In the genomic region with DNA sequence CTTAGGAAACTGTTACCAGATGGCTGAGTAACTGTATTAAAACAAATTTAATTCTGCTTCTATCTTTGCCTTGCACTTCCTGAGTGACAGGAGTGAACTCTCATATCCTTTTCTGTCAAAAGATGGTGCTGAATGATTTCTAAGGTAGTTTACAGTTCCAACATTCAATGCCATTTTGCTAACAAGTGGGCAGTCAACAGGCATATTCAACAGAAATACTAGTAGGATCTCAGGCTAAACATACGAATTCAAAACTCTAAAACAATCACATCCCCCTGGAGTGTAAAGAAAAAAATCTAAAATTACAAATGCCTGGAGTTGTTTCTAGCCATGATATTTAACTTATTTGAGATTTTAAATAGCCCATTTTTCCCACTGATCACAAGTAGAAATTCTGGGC, we compare ENCODE assay signal across 14 cellular contexts. TPM values are rescaled to one million over a fixed set of nuclear protein-coding genes. Genes with fewer than 3 reads are reported as not detected.
DNase-seq lines count a peak whose midpoint lies in the region; ATAC-seq and TF ChIP-seq lines count a peak whose summit lies in the region.
"Had no signal": no experiment of that assay in that cellular context is flagged by ENCODE, and none has a peak within 500 bp of the region (broad histone marks: within the 10 kb centered on the region; RNA-seq: fewer than 3 reads in every experiment).

No MANE protein-coding gene starts in this region.

- H3K27me3 ChIP-seq in RWPE2 (ENCODE audit: insufficient read depth, poor library complexity, severe bottlenecking) (peaks cover 3% of the 10 kb centered on the region), vagina (no peaks in the 10 kb centered on the region)
- H3K27me3 ChIP-seq: brain microvascular endothelial cell had no signal

- H3K4me3 ChIP-seq in RWPE2 (ENCODE audit: severe bottlenecking) (no peak overlapping the region), vagina (no peak overlapping the region)

- ATAC-seq in activated CD8-positive, alpha-beta memory T cell treated with anti-CD3 and anti-CD28 coated beads, Interleukin-2, amount 10 ng/mL, durations not matched to agents 7 days and 5 days: no peak
- no peak for ATAC-seq in RWPE2 (ENCODE audit: low read depth)
- ATAC-seq in stimulated activated memory B cell treated with anti-CD40 and anti-IgM and Interleukin-4, amounts not matched to agents 10 μg/mL and 1 μg/mL and 100 μg/mL, for 72 hours: no peak

- no peaks in the 10 kb centered on the region for H3K9me3 Mint-ChIP-seq in activated CD8-positive, alpha-beta memory T cell treated with anti-CD3 and anti-CD28 coated beads, Interleukin-2, amount 10 ng/mL, durations not matched to agents 7 days and 5 days (ENCODE audit: low read depth)
- no peaks in the 10 kb centered on the region for H3K9me3 Mint-ChIP-seq in dendritic cell treated with granulocyte-macrophage colony-stimulating factor and Interleukin-4, amounts not matched to agents 40 ng/mL and 50 ng/mL, for 4 days
- H3K9me3 Mint-ChIP-seq in stimulated activated memory B cell treated with anti-CD40 and anti-IgM and Interleukin-4, amounts not matched to agents 10 μg/mL and 1 μg/mL and 100 μg/mL, for 72 hours: no peaks in the 10 kb centered on the region

- TF ChIP-seq CTCF in RWPE2 (IDR thresholded peaks at IDR 0.05; ENCODE audit: poor library complexity, severe bottlenecking) (no peak), vagina (IDR thresholded peaks at IDR 0.05) (no peak)

- H3K36me3 Mint-ChIP-seq in activated CD8-positive, alpha-beta memory T cell treated with anti-CD3 and anti-CD28 coated beads, Interleukin-2, amount 10 ng/mL, durations not matched to agents 7 days and 5 days: peaks cover 67% of the 10 kb centered on the region
- peaks cover 56% of the 10 kb centered on the region for H3K36me3 Mint-ChIP-seq in dendritic cell treated with granulocyte-macrophage colony-stimulating factor and Interleukin-4, amounts not matched to agents 40 ng/mL and 50 ng/mL, for 4 days (ENCODE audit: low read depth)
- peaks cover 53% of the 10 kb centered on the region for H3K36me3 Mint-ChIP-seq in stimulated activated memory B cell treated with anti-CD40 and anti-IgM and Interleukin-4, amounts not matched to agents 10 μg/mL and 1 μg/mL and 100 μg/mL, for 72 hours

- peaks cover 13% of the 10 kb centered on the region for H3K4me1 ChIP-seq in RWPE2 (ENCODE audit: insufficient read depth, poor library complexity, severe bottlenecking)
- H3K4me1 ChIP-seq in vagina: no peaks in the 10 kb centered on the region
- H3K4me1 ChIP-seq: parathyroid adenoma had no signal

- no peaks in the 10 kb centered on the region for H3K27me3 Mint-ChIP-seq in activated CD8-positive, alpha-beta memory T cell treated with anti-CD3 and anti-CD28 coated beads, Interleukin-2, amount 10 ng/mL, durations not matched to agents 7 days and 5 days
- no peaks in the 10 kb centered on the region for H3K27me3 Mint-ChIP-seq in dendritic cell treated with granulocyte-macrophage colony-stimulating factor and Interleukin-4, amounts not matched to agents 40 ng/mL and 50 ng/mL, for 4 days
- H3K27me3 Mint-ChIP-seq in stimulated activated memory B cell treated with anti-CD40 and anti-IgM and Interleukin-4, amounts not matched to agents 10 μg/mL and 1 μg/mL and 100 μg/mL, for 72 hours: no peaks in the 10 kb centered on the region

- intact Hi-C loops in dendritic cell treated with granulocyte-macrophage colony-stimulating factor and Interleukin-4, amounts not matched to agents 40 ng/mL and 50 ng/mL, for 4 days (cut with micrococcal nuclease): loop anchor here (10.0 kb wide), 1 partner anchor 156 kb away; no protein-coding TSS in a partner anchor
- intact Hi-C loops in vagina (cut with DNase I): no loop called here

- H3K36me3 ChIP-seq in RWPE2 (ENCODE audit: low read depth) (no peaks in the 10 kb centered on the region; the same call in 1 of the 2 replicates), vagina (peaks cover 0 to 23% of the 10 kb centered on the region in 2 donors)
- H3K36me3 ChIP-seq: brain microvascular endothelial cell, WERI-Rb-1 had no signal

- H3K9me3 ChIP-seq in RWPE2 (ENCODE audit: severe bottlenecking) (peaks cover 2% of the 10 kb centered on the region), vagina (no peaks in the 10 kb centered on the region)

- peak overlapping the region; percentile 22 for H3K27ac Mint-ChIP-seq in activated CD8-positive, alpha-beta memory T cell treated with anti-CD3 and anti-CD28 coated beads, Interleukin-2, amount 10 ng/mL, durations not matched to agents 7 days and 5 days
- H3K27ac Mint-ChIP-seq in dendritic cell treated with granulocyte-macrophage colony-stimulating factor and Interleukin-4, amounts not matched to agents 40 ng/mL and 50 ng/mL, for 4 days: peak overlapping the region; percentile 8
- H3K27ac Mint-ChIP-seq in stimulated activated memory B cell treated with anti-CD40 and anti-IgM and Interleukin-4, amounts not matched to agents 10 μg/mL and 1 μg/mL and 100 μg/mL, for 72 hours: peak overlapping the region; percentile 8

- TF ChIP-seq POLR2A in vagina (IDR thresholded peaks at IDR 0.05): no peak

- CTCF ChIA-PET in activated CD8-positive, alpha-beta memory T cell treated with anti-CD3 and anti-CD28 coated beads, Interleukin-2, amount 10 ng/mL, durations not matched to agents 7 days and 5 days (lab: Charles Lee): interaction anchor here (1.1 to 8.0 kb wide), 4 partner anchors 7 to 73 kb away, joined by 3 to 318 read pairs (median 64); a partner anchor contains a TSS

- H3K27ac ChIP-seq in RWPE2 (ENCODE audit: poor library complexity, severe bottlenecking): peak overlapping the region; percentile 15
- H3K27ac ChIP-seq in vagina: no peak overlapping the region
- H3K27ac ChIP-seq: brain microvascular endothelial cell, parathyroid adenoma, WERI-Rb-1 had no signal

- no peak overlapping the region for H3K4me3 Mint-ChIP-seq in activated CD8-positive, alpha-beta memory T cell treated with anti-CD3 and anti-CD28 coated beads, Interleukin-2, amount 10 ng/mL, durations not matched to agents 7 days and 5 days
- no peak overlapping the region for H3K4me3 Mint-ChIP-seq in dendritic cell treated with granulocyte-macrophage colony-stimulating factor and Interleukin-4, amounts not matched to agents 40 ng/mL and 50 ng/mL, for 4 days
- no peak overlapping the region for H3K4me3 Mint-ChIP-seq in stimulated activated memory B cell treated with anti-CD40 and anti-IgM and Interleukin-4, amounts not matched to agents 10 μg/mL and 1 μg/mL and 100 μg/mL, for 72 hours

- no peak for DNase-seq in activated CD8-positive, alpha-beta memory T cell treated with anti-CD3 and anti-CD28 coated beads, Interleukin-2, amount 10 ng/mL, durations not matched to agents 7 days and 5 days
- DNase-seq in activated CD8-positive, alpha-beta memory T cell treated with anti-CD3 and anti-CD28 coated beads for 24 hours: no peak
- DNase-seq in RWPE2 (ENCODE audit: low spot score) (no peak), T-helper 9 cell (no peak), vagina (ENCODE audit: extremely low spot score in 2 of 2) (no peak), NCI-H524 (lab: John Stamatoyannopoulos, UW) (no peak)
- DNase-seq: foreskin melanocyte, midbrain, NCI-H2171 treated with DMSO at 0.1 percent for 48 hours, WERI-Rb-1 had no signal

- H3K4me1 Mint-ChIP-seq in activated CD8-positive, alpha-beta memory T cell treated with anti-CD3 and anti-CD28 coated beads, Interleukin-2, amount 10 ng/mL, durations not matched to agents 7 days and 5 days: peaks cover 59% of the 10 kb centered on the region
- H3K4me1 Mint-ChIP-seq in dendritic cell treated with granulocyte-macrophage colony-stimulating factor and Interleukin-4, amounts not matched to agents 40 ng/mL and 50 ng/mL, for 4 days (ENCODE audit: low read depth): peaks cover 37% of the 10 kb centered on the region
- H3K4me1 Mint-ChIP-seq in stimulated activated memory B cell treated with anti-CD40 and anti-IgM and Interleukin-4, amounts not matched to agents 10 μg/mL and 1 μg/mL and 100 μg/mL, for 72 hours: peaks cover 46% of the 10 kb centered on the region

RNA-seq across cellular contexts. Expression of a gene that starts 6.7 kb away (rescaled TPM):
- total RNA-seq in activated CD8-positive, alpha-beta memory T cell treated with anti-CD3 and anti-CD28 coated beads, Interleukin-2, amount 10 ng/mL, durations not matched to agents 7 days and 5 days: 100 to 1,000 TPM; 402 to 473 TPM
- total RNA-seq in vagina: 19.6 TPM

RNA-seq across cellular contexts. Expression of a gene that starts 7.2 kb away (rescaled TPM):
- total RNA-seq in activated CD8-positive, alpha-beta memory T cell treated with anti-CD3 and anti-CD28 coated beads, Interleukin-2, amount 10 ng/mL, durations not matched to agents 7 days and 5 days: 100 to 1,000 TPM; 407 to 417 TPM
- 50.6 TPM for total RNA-seq in vagina

RNA-seq across cellular contexts. Expression of a gene that starts 16.8 kb away (rescaled TPM):
- total RNA-seq in activated CD8-positive, alpha-beta memory T cell treated with anti-CD3 and anti-CD28 coated beads, Interleukin-2, amount 10 ng/mL, durations not matched to agents 7 days and 5 days: 100 to 1,000 TPM; 461 to 464 TPM
- total RNA-seq in vagina: 31.9 TPM

RNA-seq across cellular contexts. Expression of a gene that starts 22.1 kb away (rescaled TPM):
- total RNA-seq in activated CD8-positive, alpha-beta memory T cell treated with anti-CD3 and anti-CD28 coated beads, Interleukin-2, amount 10 ng/mL, durations not matched to agents 7 days and 5 days: 100 to 1,000 TPM; 242 to 258 TPM
- total RNA-seq in vagina: 19.9 TPM

RNA-seq across cellular contexts. Expression of a gene that starts 43.9 kb away (rescaled TPM):
- 1 to 10 TPM; 2.7 to 3.9 TPM for total RNA-seq in activated CD8-positive, alpha-beta memory T cell treated with anti-CD3 and anti-CD28 coated beads, Interleukin-2, amount 10 ng/mL, durations not matched to agents 7 days and 5 days
- total RNA-seq in vagina: 2.7 TPM

Comparison
In these comparisons a context has a peak if more than half of its experiments do, and no peak if none do; other contexts are left out.
1. RNA of a gene that starts 6.7 kb away (total RNA-seq): 402 to 473 TPM in activated CD8-positive, alpha-beta memory T cell treated with anti-CD3 and anti-CD28 coated beads, Interleukin-2, amount 10 ng/mL, durations not matched to agents 7 days and 5 days; 19.6 TPM in vagina (single experiment); every median in the first group is over 10 times any median in the second.
2. RNA of a gene that starts 16.8 kb away (total RNA-seq): 461 to 464 TPM in activated CD8-positive, alpha-beta memory T cell treated with anti-CD3 and anti-CD28 coated beads, Interleukin-2, amount 10 ng/mL, durations not matched to agents 7 days and 5 days; 31.9 TPM in vagina (single experiment); every median in the first group is over 10 times any median in the second.
3. Peak in every context shown above with its lines, with median percentiles within 50 percentile points of each other: H3K27ac Mint-ChIP-seq.